In the genomic region with DNA sequence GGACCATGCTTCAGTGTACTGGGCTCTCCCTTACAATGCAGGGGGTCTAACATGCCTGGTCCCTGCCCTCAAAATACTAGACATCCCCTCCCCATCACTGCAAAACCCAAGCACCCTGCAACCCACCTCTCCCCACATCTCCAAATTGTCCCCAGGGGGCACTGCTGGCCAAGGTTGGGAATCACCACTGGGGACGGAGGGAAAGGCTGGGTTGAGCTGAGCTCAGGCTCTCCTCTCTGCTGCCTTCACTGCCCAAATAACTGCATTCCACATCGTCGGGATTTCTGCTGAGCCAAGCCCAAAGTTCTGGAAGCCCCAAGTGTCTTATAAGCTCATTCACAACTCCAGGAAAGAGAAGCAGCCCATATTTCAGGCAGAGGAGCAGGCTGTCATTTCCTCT, we compare ENCODE assay signal across 1 cellular context.
TF ChIP-seq lines count a peak whose summit lies in the region.

No MANE protein-coding gene starts in this region.

TF ChIP-seq in liver, 16 proteins besides CTCF, POLR2A, EP300 and RAD21 (continued from another document):
- TF ChIP-seq, protein P1, sequence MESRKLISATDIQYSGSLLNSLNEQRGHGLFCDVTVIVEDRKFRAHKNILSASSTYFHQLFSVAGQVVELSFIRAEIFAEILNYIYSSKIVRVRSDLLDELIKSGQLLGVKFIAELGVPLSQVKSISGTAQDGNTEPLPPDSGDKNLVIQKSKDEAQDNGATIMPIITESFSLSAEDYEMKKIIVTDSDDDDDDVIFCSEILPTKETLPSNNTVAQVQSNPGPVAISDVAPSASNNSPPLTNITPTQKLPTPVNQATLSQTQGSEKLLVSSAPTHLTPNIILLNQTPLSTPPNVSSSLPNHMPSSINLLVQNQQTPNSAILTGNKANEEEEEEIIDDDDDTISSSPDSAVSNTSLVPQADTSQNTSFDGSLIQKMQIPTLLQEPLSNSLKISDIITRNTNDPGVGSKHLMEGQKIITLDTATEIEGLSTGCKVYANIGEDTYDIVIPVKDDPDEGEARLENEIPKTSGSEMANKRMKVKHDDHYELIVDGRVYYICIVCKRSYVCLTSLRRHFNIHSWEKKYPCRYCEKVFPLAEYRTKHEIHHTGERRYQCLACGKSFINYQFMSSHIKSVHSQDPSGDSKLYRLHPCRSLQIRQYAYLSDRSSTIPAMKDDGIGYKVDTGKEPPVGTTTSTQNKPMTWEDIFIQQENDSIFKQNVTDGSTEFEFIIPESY (IDR thresholded peaks at IDR 0.05): no peak
- TF ChIP-seq HNF4G (IDR thresholded peaks at IDR 0.05) (no peak), GABPA (IDR thresholded peaks at IDR 0.05 in 1 of 2, conservative IDR thresholded peaks at IDR 0.05 in 1 of 2) (no peak), FOXA2 (IDR thresholded peaks at IDR 0.05) (no peak), YY1 (IDR thresholded peaks at IDR 0.05) (no peak), SP1 (IDR thresholded peaks at IDR 0.05) (no peak), EGR1 (IDR thresholded peaks at IDR 0.05; ENCODE audit: low read depth in 2 of 2) (no peak)
